ENCODE assay signal across 18 cellular contexts in genomic region chr12:9120487-9121184, GRCh38. TPM values are rescaled to one million over a fixed set of nuclear protein-coding genes. Genes with fewer than 3 reads are reported as not detected.
"Had no signal": no experiment of that assay in that cellular context is flagged by ENCODE, and none has a peak within 500 bp of the region (broad histone marks: within the 10 kb centered on the region; RNA-seq: fewer than 3 reads in every experiment).

No MANE protein-coding gene starts in this region.

- H3K9me3 ChIP-seq: prostate gland, right atrium auricular region had no signal

- H3K27ac ChIP-seq: prostate gland had no signal

- H3K9me3 Mint-ChIP-seq: activated B cell treated with CpG ODN at 0.5 μM for 24 hours; activated CD4-positive, alpha-beta memory T cell treated with anti-CD3 and anti-CD28 coated beads for 36 hours; activated naive CD8-positive, alpha-beta T cell treated with anti-CD3 and anti-CD28 coated beads, Interleukin-2, amount 50 U/mL, for 24 hours; brain; natural killer cell; stimulated activated naive CD8-positive, alpha-beta T cell treated with anti-CD3 and anti-CD28 coated beads, Interleukin-15, Interleukin-2, amounts not matched to agents 100 ng/mL and 50 ng/mL, for 24 hours had no signal

- H3K27me3 ChIP-seq: dorsolateral prefrontal cortex, right atrium auricular region had no signal

- H3K27me3 Mint-ChIP-seq: activated CD4-positive, alpha-beta memory T cell treated with anti-CD3 and anti-CD28 coated beads for 36 hours; activated CD4-positive, alpha-beta T cell treated with anti-CD3 and anti-CD28 coated beads for 36 hours; activated naive CD8-positive, alpha-beta T cell treated with anti-CD3 and anti-CD28 coated beads, Interleukin-2, amount 50 U/mL, for 24 hours; brain; stimulated activated naive CD8-positive, alpha-beta T cell treated with anti-CD3 and anti-CD28 coated beads, Interleukin-15, Interleukin-2, amounts not matched to agents 100 ng/mL and 50 ng/mL, for 24 hours had no signal

- FAIRE-seq: keratinocyte had no signal

- H3K36me3 ChIP-seq: prostate gland, right atrium auricular region had no signal

- H3K4me3 Mint-ChIP-seq: activated B cell treated with CpG ODN at 0.5 μM for 24 hours; activated CD4-positive, alpha-beta memory T cell treated with anti-CD3 and anti-CD28 coated beads for 36 hours; activated CD4-positive, alpha-beta T cell treated with anti-CD3 and anti-CD28 coated beads for 36 hours; activated naive CD8-positive, alpha-beta T cell treated with anti-CD3 and anti-CD28 coated beads, Interleukin-2, amount 50 U/mL, for 24 hours; brain; natural killer cell; stimulated activated naive CD8-positive, alpha-beta T cell treated with anti-CD3 and anti-CD28 coated beads, Interleukin-15, Interleukin-2, amounts not matched to agents 100 ng/mL and 50 ng/mL, for 24 hours; T-helper 17 cell had no signal

- H3K27ac Mint-ChIP-seq: activated B cell treated with CpG ODN at 0.5 μM for 24 hours; activated CD4-positive, alpha-beta memory T cell treated with anti-CD3 and anti-CD28 coated beads for 36 hours; activated CD4-positive, alpha-beta T cell treated with anti-CD3 and anti-CD28 coated beads for 36 hours; activated naive CD8-positive, alpha-beta T cell treated with anti-CD3 and anti-CD28 coated beads, Interleukin-2, amount 50 U/mL, for 24 hours; brain; natural killer cell; stimulated activated naive CD8-positive, alpha-beta T cell treated with anti-CD3 and anti-CD28 coated beads, Interleukin-15, Interleukin-2, amounts not matched to agents 100 ng/mL and 50 ng/mL, for 24 hours; T-helper 17 cell had no signal

- H3K36me3 Mint-ChIP-seq: activated CD4-positive, alpha-beta memory T cell treated with anti-CD3 and anti-CD28 coated beads for 36 hours; brain; natural killer cell had no signal

- ATAC-seq: activated CD4-positive, alpha-beta T cell treated with anti-CD3 and anti-CD28 coated beads for 36 hours; activated naive CD8-positive, alpha-beta T cell treated with anti-CD3 and anti-CD28 coated beads, Interleukin-2, amount 50 U/mL, for 24 hours; natural killer cell; T-helper 17 cell had no signal

- DNase-seq: activated B cell treated with CpG ODN at 0.5 μM for 24 hours; activated CD4-positive, alpha-beta memory T cell treated with anti-CD3 and anti-CD28 coated beads for 36 hours; activated CD4-positive, alpha-beta T cell treated with anti-CD3 and anti-CD28 coated beads for 36 hours; activated effector memory CD4-positive, alpha-beta T cell treated with anti-CD3 and anti-CD28 coated beads, Interleukin-2, amount 50 U/mL, for 16 hours; activated naive CD4-positive, alpha-beta T cell treated with anti-CD3 and anti-CD28 coated beads, Interleukin-2, amount 50 U/mL, for 16 hours; activated naive CD8-positive, alpha-beta T cell treated with anti-CD3 and anti-CD28 coated beads, Interleukin-2, amount 50 U/mL, for 24 hours; central memory CD4-positive, alpha-beta T cell; dorsolateral prefrontal cortex; midbrain; natural killer cell; stimulated activated CD4-positive, alpha-beta T cell treated with anti-CD3 and anti-CD28 coated beads, Interleukin-4, amount 100 ng/mL, for 4 hours; T-helper 17 cell; trophoblast cell had no signal

- H3K4me1 ChIP-seq: prostate gland had no signal

- H3K4me3 ChIP-seq: prostate gland, right atrium auricular region had no signal

RNA-seq across cellular contexts. Expression of gene A2M, which starts 4.9 kb away (rescaled TPM):
- total RNA-seq: activated B cell treated with CpG ODN at 0.5 μM for 24 hours; activated CD4-positive, alpha-beta memory T cell treated with anti-CD3 and anti-CD28 coated beads for 36 hours; T-helper 17 cell had no signal
